In genomic region chr2:241849616-241850543, GRCh38 we compare ENCODE assay signal across 20 cellular contexts. TPM values are rescaled to one million over a fixed set of nuclear protein-coding genes. Genes with fewer than 3 reads are reported as not detected.
DNase-seq lines count a peak whose midpoint lies in the region; ATAC-seq, FAIRE-seq and TF ChIP-seq lines count a peak whose summit lies in the region.
"Had no signal": no experiment of that assay in that cellular context is flagged by ENCODE, and none has a peak within 500 bp of the region (broad histone marks: within the 10 kb centered on the region; RNA-seq: fewer than 3 reads in every experiment).

No MANE protein-coding gene starts in this region.

- 89 to 90% methylated on average over 16 of the region's 16 CpGs for WGBS in heart right ventricle, 2 donors

- H3K27me3 Mint-ChIP-seq in type B pancreatic cell = peaks cover 17% of the 10 kb centered on the region
- H3K27me3 Mint-ChIP-seq: CD8-positive, alpha-beta memory T cell had no signal

- H3K4me1 ChIP-seq in heart right ventricle = peaks cover 8 to 23% (median 19%) of the 10 kb centered on the region in 9 donors

- no peaks in the 10 kb centered on the region for H3K36me3 ChIP-seq in heart right ventricle
- H3K36me3 ChIP-seq: transverse colon had no signal

- no peak for FAIRE-seq in frontal cortex (lab: Jason Lieb, UNC)
- FAIRE-seq: colon had no signal

- peak overlapping the region in 1 of 10 donors; percentile 2 for H3K27ac ChIP-seq in heart right ventricle
- H3K27ac ChIP-seq: transverse colon had no signal

- H3K27ac Mint-ChIP-seq in type B pancreatic cell = no peak overlapping the region
- H3K27ac Mint-ChIP-seq: activated naive CD4-positive, alpha-beta T cell treated with anti-CD3 and anti-CD28 coated beads, Interleukin-2, amount 50 U/mL, for 72 hours; T-helper 2 cell treated with Interferon-gamma antibody and Interleukin-4, amounts not matched to agents 5 μg/mL and 100 μg/mL, for 36 hours had no signal

- H3K4me3 Mint-ChIP-seq in type B pancreatic cell = no peak overlapping the region
- H3K4me3 Mint-ChIP-seq: CD8-positive, alpha-beta memory T cell; T-helper 2 cell treated with Interferon-gamma antibody and Interleukin-4, amounts not matched to agents 5 μg/mL and 100 μg/mL, for 36 hours had no signal

- peaks cover 6% of the 10 kb centered on the region for H3K4me1 Mint-ChIP-seq in type B pancreatic cell (ENCODE audit: unreplicated experiment)

- peak; percentile 62 for DNase-seq in cardiac septum (ENCODE audit: low spot score)
- DNase-seq in heart right ventricle = no peak
- DNase-seq in GM20000 (ENCODE audit: low spot score) = peak; percentile 23
- peak; percentile 18 to 26 for DNase-seq in frontal cortex (ENCODE audit: low spot score in 2 of 2)
- peak; percentile 67 for DNase-seq in type B pancreatic cell (ENCODE audit: extremely low spot score, unreplicated experiment)
- DNase-seq in SW 1271 (lab: John Stamatoyannopoulos, UW) = no peak
- no peak for DNase-seq in dedifferentiated amniotic fluid mesenchymal stem cell (ENCODE audit: extremely low spot score)
- no peak for DNase-seq in NCI-H526 (lab: John Stamatoyannopoulos, UW)
- DNase-seq: NCI-H510A treated with DMSO at 0.1 percent for 48 hours; SHP77 treated with DMSO at 0.1 percent for 48 hours; stimulated activated CD4-positive, alpha-beta T cell treated with anti-CD3 and anti-CD28 coated beads, Interleukin-12 subunit alpha, Interleukin-12 subunit beta, amount 100 ng/mL, for 4 hours; stimulated activated naive CD4-positive, alpha-beta T cell; transverse colon had no signal

- no peak for TF ChIP-seq CTCF in heart right ventricle (IDR thresholded peaks at IDR 0.05)
- TF ChIP-seq CTCF in GM20000 (IDR thresholded peaks at IDR 0.05; ENCODE audit: extremely low read depth, missing control alignments) = no peak
- TF ChIP-seq CTCF in type B pancreatic cell (conservative IDR thresholded peaks at IDR 0.05) = no peak

- H3K36me3 Mint-ChIP-seq in type B pancreatic cell = no peaks in the 10 kb centered on the region

- intact Hi-C loops in cardiac septum (cut with DNase I) = no loop called here
- intact Hi-C loops in heart right ventricle (cut with DNase I) = loop anchor here in 1 of 10 donors (10.0 kb wide), 1 partner anchor 115 kb away; the partner anchor contains the start of gene D2HGDH

- peaks cover 0 to 6% (median 0%) of the 10 kb centered on the region in 7 donors for H3K27me3 ChIP-seq in heart right ventricle
- H3K27me3 ChIP-seq: transverse colon had no signal

- ATAC-seq in heart right ventricle = no peak

- no peaks in the 10 kb centered on the region for H3K9me3 Mint-ChIP-seq in type B pancreatic cell
- H3K9me3 Mint-ChIP-seq: activated naive CD4-positive, alpha-beta T cell treated with anti-CD3 and anti-CD28 coated beads, Interleukin-2, amount 50 U/mL, for 72 hours; T-helper 2 cell treated with Interferon-gamma antibody and Interleukin-4, amounts not matched to agents 5 μg/mL and 100 μg/mL, for 36 hours had no signal

- H3K4me3 ChIP-seq in heart right ventricle = no peak overlapping the region
- H3K4me3 ChIP-seq: transverse colon had no signal

- H3K9me3 ChIP-seq in heart right ventricle = no peaks in the 10 kb centered on the region
- H3K9me3 ChIP-seq: transverse colon had no signal

RNA-seq across cellular contexts. Expression of gene PDCD1, which starts 8.8 kb away (rescaled TPM):
- total RNA-seq in cardiac septum (2.0 TPM), heart right ventricle (10 to 100 TPM in 1 of 10 donors, 1 to 10 TPM in 9; 1.3 to 14.2 (median 2.8) TPM), frontal cortex (0.41 TPM), type B pancreatic cell (ENCODE audit: low replicate concordance) (not detected in 2 replicates)
- 1 to 10 TPM; 6.4 to 7.1 TPM for polyA plus RNA-seq in heart right ventricle
- total RNA-seq: fibroblast of villous mesenchyme had no signal

RNA-seq across cellular contexts. Expression of gene RTP5, which starts 19.6 kb away (rescaled TPM):
- total RNA-seq in cardiac septum (0.08 TPM), heart right ventricle (not detected), frontal cortex (2.4 TPM), type B pancreatic cell (ENCODE audit: low replicate concordance) (not detected in 2 replicates)
- under 1 TPM in 1 of 2 donors, not detected in 1; 0.15 TPM for polyA plus RNA-seq in heart right ventricle
- total RNA-seq: fibroblast of villous mesenchyme, mucosa of gallbladder, renal cortical epithelial cell had no signal

RNA-seq across cellular contexts. Expression of gene NEU4, which starts 40.9 kb away (rescaled TPM):
- total RNA-seq in cardiac septum = not detected
- total RNA-seq in heart right ventricle = 1 to 10 TPM in 1 of 10 donors, under 1 TPM in 7, not detected in 2; 0.07 to 1.2 (median 0.46) TPM
- polyA plus RNA-seq in heart right ventricle = 1 to 10 TPM in 1 of 2 donors, under 1 TPM in 1; 0.22 to 1.0 TPM
- 1.6 TPM for total RNA-seq in frontal cortex
- total RNA-seq in type B pancreatic cell (ENCODE audit: low replicate concordance) = 0.19 and 0.51 TPM in 2 replicates
- total RNA-seq: CD8-positive, alpha-beta memory T cell; fibroblast of villous mesenchyme had no signal
- polyA plus RNA-seq: CD8-positive, alpha-beta memory T cell had no signal

Comparison
In these comparisons a context has a peak if more than half of its experiments do, and no peak if none do; other contexts are left out.
1. DNase-seq: peak in cardiac septum (single experiment), GM20000 (single experiment), frontal cortex (2 of 2) and type B pancreatic cell (single experiment); none in heart right ventricle (0 of 2), SW 1271 (0 of 2), dedifferentiated amniotic fluid mesenchymal stem cell (single experiment) and NCI-H526 (0 of 2).